36 cellular contexts compared by ENCODE assay signal in the genomic region with DNA sequence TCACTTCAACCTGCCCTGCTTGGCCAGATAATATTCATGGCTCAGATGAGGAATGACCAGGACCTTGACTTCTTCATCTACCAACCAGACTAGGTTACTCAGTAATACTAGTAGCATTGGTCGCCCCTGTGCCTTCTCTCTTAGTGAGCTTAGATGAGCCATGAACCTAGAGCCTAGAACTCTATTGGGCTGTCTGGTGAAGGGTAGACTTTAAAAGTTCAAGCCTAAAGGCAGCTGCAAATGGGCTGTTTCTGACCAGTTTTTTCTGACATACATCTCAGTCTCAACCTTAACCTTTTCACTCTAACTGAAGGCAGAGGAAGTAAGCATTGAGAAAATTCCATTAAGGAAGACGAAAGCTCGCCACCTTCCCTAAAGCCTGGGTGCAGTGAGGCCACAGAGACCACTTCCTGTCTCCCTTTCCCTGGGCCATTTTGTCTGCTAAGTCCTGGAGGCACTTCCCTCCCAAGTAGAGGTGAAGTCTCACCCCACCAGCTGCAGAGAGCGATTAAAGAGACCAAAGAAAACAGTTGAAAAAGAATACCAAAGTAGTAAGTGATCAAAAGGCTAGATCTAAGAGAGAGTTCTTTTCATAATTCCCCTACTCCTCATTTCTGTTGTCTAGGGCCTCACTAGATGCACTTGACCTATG. TPM values are rescaled to one million over a fixed set of nuclear protein-coding genes. Genes with fewer than 3 reads are reported as not detected.
A peak's percentile ranks its signal among the peaks of the same experiment; 100 is the strongest.
DNase-seq lines count a peak whose midpoint lies in the region; ATAC-seq, FAIRE-seq and TF ChIP-seq lines count a peak whose summit lies in the region.
"Had no signal": no experiment of that assay in that cellular context is flagged by ENCODE, and none has a peak within 500 bp of the region (broad histone marks: within the 10 kb centered on the region; RNA-seq: fewer than 3 reads in every experiment).

No MANE protein-coding gene starts in this region.

- H3K27me3 ChIP-seq in CD4-positive, alpha-beta T cell (ENCODE audit: control insufficient read depth, insufficient read depth, low read length) = no peaks in the 10 kb centered on the region
- no peaks in the 10 kb centered on the region for H3K27me3 ChIP-seq in pancreas
- H3K27me3 ChIP-seq: right atrium auricular region, uterus had no signal

- H3K27me3 Mint-ChIP-seq in CD4-positive, alpha-beta T cell = no peaks in the 10 kb centered on the region
- H3K27me3 Mint-ChIP-seq in activated T-helper 1 cell treated with anti-CD3 and anti-CD28 coated beads, Interleukin-12 subunit alpha, Interleukin-12 subunit beta, Interleukin-2, Interleukin-4 antibody, amounts not matched to agents 30 ng/mL and 10 ng/mL and 1 ng/mL, durations not matched to agents 14 hours and 24 hours and 36 hours (ENCODE audit: insufficient read depth) = no peaks in the 10 kb centered on the region
- no peaks in the 10 kb centered on the region for H3K27me3 Mint-ChIP-seq in nephron progenitor cell (ENCODE audit: low read depth, poor library complexity)
- H3K27me3 Mint-ChIP-seq: activated CD4-positive, alpha-beta memory T cell treated with anti-CD3 and anti-CD28 coated beads for 36 hours; B cell had no signal

- no peaks in the 10 kb centered on the region for H3K9me3 Mint-ChIP-seq in CD4-positive, alpha-beta T cell
- no peaks in the 10 kb centered on the region for H3K9me3 Mint-ChIP-seq in activated T-helper 1 cell treated with anti-CD3 and anti-CD28 coated beads, Interleukin-12 subunit alpha, Interleukin-12 subunit beta, Interleukin-2, Interleukin-4 antibody, amounts not matched to agents 30 ng/mL and 10 ng/mL and 1 ng/mL, durations not matched to agents 14 hours and 24 hours and 36 hours
- H3K9me3 Mint-ChIP-seq in nephron progenitor cell = no peaks in the 10 kb centered on the region
- H3K9me3 Mint-ChIP-seq: activated CD4-positive, alpha-beta memory T cell treated with anti-CD3 and anti-CD28 coated beads for 36 hours had no signal

- CTCF ChIA-PET in CD4-positive, alpha-beta T cell (lab: Charles Lee) = no interaction called here

- FAIRE-seq in pancreas (lab: Jason Lieb, UNC) = no peak
- FAIRE-seq: astrocyte, small intestine, TTC549 had no signal

- ATAC-seq in CD4-positive, alpha-beta T cell (ENCODE audit: poor library complexity) = no peak
- no peak for ATAC-seq in pancreas
- ATAC-seq: activated CD4-positive, CD25-positive, alpha-beta regulatory T cell treated with anti-CD3 and anti-CD28 coated beads, Interleukin-2, amount 50 U/mL, for 24 hours; HCT116; left colon had no signal

- H3K9me3 ChIP-seq in CD4-positive, alpha-beta T cell (ENCODE audit: control insufficient read depth, low read length) = no peaks in the 10 kb centered on the region
- H3K9me3 ChIP-seq in pancreas = no peaks in the 10 kb centered on the region
- H3K9me3 ChIP-seq: Caco-2, right atrium auricular region, thoracic aorta, uterus had no signal

- in situ Hi-C loops in KBM-7 (cut with MboI; ENCODE audit: low pct_unique_long_range_greater_than_20kb, low sequenced_read_pairs) = no loop called here

- WGBS in pancreas, 2 donors = 71 to 98% methylated on average over 4 of the region's 4 CpGs

- H3K4me3 ChIP-seq in foreskin fibroblast (ENCODE audit: low read depth in 1 of 2, low read length in 2 of 2) = no peak overlapping the region
- H3K4me3 ChIP-seq in pancreas = no peak overlapping the region
- H3K4me3 ChIP-seq: right atrium auricular region, thoracic aorta, uterus had no signal

- POLR2A ChIA-PET in CD4-positive, alpha-beta T cell (lab: Charles Lee) = no interaction called here

- peaks cover 13% of the 10 kb centered on the region for H3K4me1 Mint-ChIP-seq in CD4-positive, alpha-beta T cell (ENCODE audit: low read depth)
- peaks cover 10% of the 10 kb centered on the region for H3K4me1 Mint-ChIP-seq in activated T-helper 1 cell treated with anti-CD3 and anti-CD28 coated beads, Interleukin-12 subunit alpha, Interleukin-12 subunit beta, Interleukin-2, Interleukin-4 antibody, amounts not matched to agents 30 ng/mL and 10 ng/mL and 1 ng/mL, durations not matched to agents 14 hours and 24 hours and 36 hours (ENCODE audit: low read depth)
- no peaks in the 10 kb centered on the region for H3K4me1 Mint-ChIP-seq in nephron progenitor cell
- H3K4me1 Mint-ChIP-seq: B cell had no signal

- no peak overlapping the region for H3K4me3 Mint-ChIP-seq in CD4-positive, alpha-beta T cell
- H3K4me3 Mint-ChIP-seq in activated T-helper 1 cell treated with anti-CD3 and anti-CD28 coated beads, Interleukin-12 subunit alpha, Interleukin-12 subunit beta, Interleukin-2, Interleukin-4 antibody, amounts not matched to agents 30 ng/mL and 10 ng/mL and 1 ng/mL, durations not matched to agents 14 hours and 24 hours and 36 hours = no peak overlapping the region
- no peak overlapping the region for H3K4me3 Mint-ChIP-seq in nephron progenitor cell
- H3K4me3 Mint-ChIP-seq: activated CD4-positive, alpha-beta memory T cell treated with anti-CD3 and anti-CD28 coated beads for 36 hours; B cell had no signal

- peaks cover 80% of the 10 kb centered on the region for H3K36me3 Mint-ChIP-seq in CD4-positive, alpha-beta T cell (ENCODE audit: low read depth)
- H3K36me3 Mint-ChIP-seq in activated T-helper 1 cell treated with anti-CD3 and anti-CD28 coated beads, Interleukin-12 subunit alpha, Interleukin-12 subunit beta, Interleukin-2, Interleukin-4 antibody, amounts not matched to agents 30 ng/mL and 10 ng/mL and 1 ng/mL, durations not matched to agents 14 hours and 24 hours and 36 hours (ENCODE audit: low read depth) = peaks cover 33% of the 10 kb centered on the region
- H3K36me3 Mint-ChIP-seq in nephron progenitor cell (ENCODE audit: low read depth) = peaks cover 59% of the 10 kb centered on the region

- intact Hi-C loops in CD4-positive, alpha-beta T cell (cut with DNase I, micrococcal nuclease) = no loop called here
- intact Hi-C loops in activated T-helper 1 cell treated with anti-CD3 and anti-CD28 coated beads, Interleukin-12 subunit alpha, Interleukin-12 subunit beta, Interleukin-2, Interleukin-4 antibody, amounts not matched to agents 30 ng/mL and 10 ng/mL and 1 ng/mL, durations not matched to agents 14 hours and 24 hours and 36 hours (cut with micrococcal nuclease) = no loop called here
- intact Hi-C loops in pancreas (cut with DNase I) = no loop called here

- peaks cover 0 to 17% (median 0%) of the 10 kb centered on the region in 3 donors for H3K36me3 ChIP-seq in pancreas
- H3K36me3 ChIP-seq: uterus had no signal

- no peak overlapping the region for H3K27ac ChIP-seq in CD4-positive, alpha-beta T cell (ENCODE audit: low read depth, low read length)
- no peak overlapping the region for H3K27ac ChIP-seq in pancreas
- H3K27ac ChIP-seq: parathyroid adenoma, right atrium auricular region, RWPE1, thoracic aorta, uterus had no signal

- H3K27ac Mint-ChIP-seq in CD4-positive, alpha-beta T cell = peak overlapping the region; percentile 34
- H3K27ac Mint-ChIP-seq in activated T-helper 1 cell treated with anti-CD3 and anti-CD28 coated beads, Interleukin-12 subunit alpha, Interleukin-12 subunit beta, Interleukin-2, Interleukin-4 antibody, amounts not matched to agents 30 ng/mL and 10 ng/mL and 1 ng/mL, durations not matched to agents 14 hours and 24 hours and 36 hours = peak overlapping the region; percentile 6
- peak overlapping the region; percentile 11 for H3K27ac Mint-ChIP-seq in nephron progenitor cell
- H3K27ac Mint-ChIP-seq: activated CD4-positive, alpha-beta memory T cell treated with anti-CD3 and anti-CD28 coated beads for 36 hours; B cell had no signal

- TF ChIP-seq CTCF in CD4-positive, alpha-beta T cell (IDR thresholded peaks at IDR 0.05) = no peak
- TF ChIP-seq CTCF in nephron progenitor cell (IDR thresholded peaks at IDR 0.05) (no peak), foreskin fibroblast (IDR thresholded peaks at IDR 0.05; ENCODE audit: low read depth, low read length) (no peak), pancreas (IDR thresholded peaks at IDR 0.05) (no peak)

- no peak for DNase-seq in CD4-positive, alpha-beta T cell
- DNase-seq in KBM-7 (peak; percentile 43), nephron progenitor cell (no peak), DMS114 treated with DMSO at 0.1 percent for 48 hours (lab: John Stamatoyannopoulos, UW; ENCODE audit: unreplicated experiment) (no peak), foreskin fibroblast (no peak), pancreas (no peak)
- DNase-seq in activated T-helper 1 cell treated with anti-CD3 and anti-CD28 coated beads, Interleukin-12 subunit alpha, Interleukin-12 subunit beta, Interleukin-2, Interleukin-4 antibody, amounts not matched to agents 30 ng/mL and 10 ng/mL and 1 ng/mL, durations not matched to agents 14 hours and 24 hours and 36 hours (ENCODE audit: low spot score) = no peak
- DNase-seq: ACHN; activated CD4-positive, alpha-beta memory T cell treated with anti-CD3 and anti-CD28 coated beads for 36 hours; activated CD8-positive, alpha-beta memory T cell treated with anti-CD3 and anti-CD28 coated beads, Interleukin-2, amount 50 U/mL, for 48 hours; activated effector memory CD4-positive, alpha-beta T cell treated with Interleukin-2 at 50 U/mL for 16 hours; Caco-2; caudate nucleus; cortex of kidney; DMS79; erythroblast; GDM1; IMR-90; left colon; mammary epithelial cell; NCI-H2029; NCI-H2227 treated with DMSO at 0.1 percent for 48 hours; NCI-H526; OCI-M1; small intestine; stimulated activated naive CD4-positive, alpha-beta T cell treated with Interleukin-2 at 50 U/mL for 16 hours; uterus had no signal

- peaks cover 10 to 19% (median 16%) of the 10 kb centered on the region in 3 donors for H3K4me1 ChIP-seq in pancreas
- H3K4me1 ChIP-seq: Caco-2, uterus had no signal

RNA-seq across cellular contexts. Expression of a gene that starts 53.3 kb away (rescaled TPM):
- total RNA-seq in CD4-positive, alpha-beta T cell = 10 to 100 TPM; 35.2 to 37.0 TPM
- 48.9 and 49.2 TPM in 2 replicates for total RNA-seq in activated T-helper 1 cell treated with anti-CD3 and anti-CD28 coated beads, Interleukin-12 subunit alpha, Interleukin-12 subunit beta, Interleukin-2, Interleukin-4 antibody, amounts not matched to agents 30 ng/mL and 10 ng/mL and 1 ng/mL, durations not matched to agents 14 hours and 24 hours and 36 hours
- 10 to 100 TPM; 20.8 to 29.1 (median 25.8) TPM for total RNA-seq in pancreas
- 1 to 10 TPM; 8.1 to 8.6 TPM for polyA plus RNA-seq in pancreas
